1 cellular context compared by ENCODE assay signal in genomic region chr14:34540181-34541059, GRCh38.
TF ChIP-seq lines count a peak whose summit lies in the region.

No MANE protein-coding gene starts in this region.

TF ChIP-seq in HepG2, 621 proteins besides CTCF, POLR2A, EP300 and RAD21 (continued from another document and continues in another):
- peak; percentile 48 for TF ChIP-seq CSRNP1 (CRISPR knock-in tag; IDR thresholded peaks at IDR 0.05)
- TF ChIP-seq ZXDC (CRISPR knock-in tag; IDR thresholded peaks at IDR 0.05), result peak; percentile 90; the same call in 1 of the 2 replicates
- TF ChIP-seq ZNF232 (CRISPR knock-in tag; IDR thresholded peaks at IDR 0.05; ENCODE audit: borderline replicate concordance), result peak; percentile 88; the same call in 1 of the 2 replicates
- TF ChIP-seq ZNF883 (CRISPR knock-in tag; IDR thresholded peaks at IDR 0.05; ENCODE audit: not compliant biosample characterization), result peak; percentile 44
- TF ChIP-seq ZNF354B (CRISPR knock-in tag; IDR thresholded peaks at IDR 0.05), result peak; percentile 93
- TF ChIP-seq ZNF558 (CRISPR knock-in tag; IDR thresholded peaks at IDR 0.05; ENCODE audit: borderline replicate concordance), result peak; percentile 3; the same call in 1 of the 2 replicates
- peak; percentile 86; the same call in 1 of the 2 replicates for TF ChIP-seq ZNF737 (CRISPR knock-in tag; IDR thresholded peaks at IDR 0.05; ENCODE audit: borderline replicate concordance)
- TF ChIP-seq AHR (CRISPR knock-in tag; IDR thresholded peaks at IDR 0.05), result peak; percentile 24; the same call in 1 of the 2 replicates
- 0 out of 2 replicates have a peak, but pooled peaks have one; percentile 35 for TF ChIP-seq ZSCAN5A (CRISPR knock-in tag; IDR thresholded peaks at IDR 0.05; ENCODE audit: borderline replicate concordance)
- peak; percentile 66; the same call in 1 of the 2 replicates for TF ChIP-seq SPEN (CRISPR knock-in tag; IDR thresholded peaks at IDR 0.05; ENCODE audit: low read depth)
- peak; percentile 36; the same call in 1 of the 2 replicates for TF ChIP-seq PBX2 (CRISPR knock-in tag; IDR thresholded peaks at IDR 0.05)
- TF ChIP-seq CC2D1A (CRISPR knock-in tag; IDR thresholded peaks at IDR 0.05), result 0 out of 2 replicates have a peak, but pooled peaks have one; percentile 13
- peak; percentile 24; the same call in 1 of the 2 replicates for TF ChIP-seq ZNF331 (CRISPR knock-in tag; IDR thresholded peaks at IDR 0.05)
- 0 out of 2 replicates have a peak, but pooled peaks have one; percentile 24 for TF ChIP-seq ZNF225 (CRISPR knock-in tag; IDR thresholded peaks at IDR 0.05)
- TF ChIP-seq SP140L (CRISPR knock-in tag; IDR thresholded peaks at IDR 0.05; ENCODE audit: borderline replicate concordance), result peak; percentile 82
- TF ChIP-seq ZMYM2 (CRISPR knock-in tag; IDR thresholded peaks at IDR 0.05), result peak; percentile 50
- peak; percentile 82; the same call in 1 of the 2 replicates for TF ChIP-seq ZNF790 (CRISPR knock-in tag; IDR thresholded peaks at IDR 0.05; ENCODE audit: borderline replicate concordance)
- TF ChIP-seq ZNF839 (CRISPR knock-in tag; IDR thresholded peaks at IDR 0.05; ENCODE audit: borderline replicate concordance), result peak; percentile 81; the same call in 1 of the 2 replicates
- peak; percentile 76; the same call in 1 of the 2 replicates for TF ChIP-seq TIGD3 (CRISPR knock-in tag; IDR thresholded peaks at IDR 0.05; ENCODE audit: borderline replicate concordance)
- TF ChIP-seq NAIF1 (CRISPR knock-in tag; IDR thresholded peaks at IDR 0.05; ENCODE audit: borderline replicate concordance), result 0 out of 2 replicates have a peak, but pooled peaks have one; percentile 60
- peak; percentile 31; the same call in 1 of the 2 replicates for TF ChIP-seq HDAC1 (CRISPR knock-in tag; IDR thresholded peaks at IDR 0.05)
- TF ChIP-seq ZNF577 (CRISPR knock-in tag; IDR thresholded peaks at IDR 0.05; ENCODE audit: borderline replicate concordance, low read depth), result 0 out of 2 replicates have a peak, but pooled peaks have one; percentile 20
- peak; percentile 42; the same call in 1 of the 2 replicates for TF ChIP-seq ZSCAN25 (CRISPR knock-in tag; IDR thresholded peaks at IDR 0.05)
- TF ChIP-seq ZNF207 (IDR thresholded peaks at IDR 0.05; ENCODE audit: borderline replicate concordance), result 0 out of 2 replicates have a peak, but pooled peaks have one; percentile 51
- peak; percentile 85; the same call in 1 of the 2 replicates for TF ChIP-seq SSRP1 (CRISPR knock-in tag; IDR thresholded peaks at IDR 0.05)
- TF ChIP-seq ZBTB34 (CRISPR knock-in tag; IDR thresholded peaks at IDR 0.05), result peak; percentile 31; the same call in 1 of the 2 replicates
- peak; percentile 63; the same call in 1 of the 2 replicates for TF ChIP-seq SNAPC5 (CRISPR knock-in tag; IDR thresholded peaks at IDR 0.05; ENCODE audit: borderline replicate concordance)
- 0 out of 2 replicates have a peak, but pooled peaks have one; percentile 68 for TF ChIP-seq ZNF446 (CRISPR knock-in tag; IDR thresholded peaks at IDR 0.05)
- 0 out of 2 replicates have a peak, but pooled peaks have one; percentile 6 for TF ChIP-seq SNAPC2 (CRISPR knock-in tag; IDR thresholded peaks at IDR 0.05)
- peak; percentile 78; the same call in 1 of the 2 replicates for TF ChIP-seq MTERF4 (CRISPR knock-in tag; IDR thresholded peaks at IDR 0.05)
- TF ChIP-seq TRAFD1 (CRISPR knock-in tag; IDR thresholded peaks at IDR 0.05; ENCODE audit: borderline replicate concordance), result 0 out of 2 replicates have a peak, but pooled peaks have one; percentile 63
- 0 out of 2 replicates have a peak, but pooled peaks have one; percentile 51 for TF ChIP-seq SIN3B (IDR thresholded peaks at IDR 0.05; ENCODE audit: low read length)
- 0 out of 2 replicates have a peak, but pooled peaks have one; percentile 39 for TF ChIP-seq SKIL (CRISPR knock-in tag; IDR thresholded peaks at IDR 0.05; ENCODE audit: borderline replicate concordance)
- peak; percentile 45 for TF ChIP-seq SMYD3 (CRISPR knock-in tag; IDR thresholded peaks at IDR 0.05)
- peak in 1 of 2 experiments; percentile 59; a peak in 1 of 4 replicates for TF ChIP-seq KLF16 (CRISPR knock-in tag; IDR thresholded peaks at IDR 0.05)
- TF ChIP-seq ZNF563 (CRISPR knock-in tag; IDR thresholded peaks at IDR 0.05), result peak; percentile 45; the same call in 1 of the 2 replicates
- peak; percentile 22; the same call in 1 of the 2 replicates for TF ChIP-seq ZSCAN30 (CRISPR knock-in tag; IDR thresholded peaks at IDR 0.05)
- TF ChIP-seq ZNF326 (CRISPR knock-in tag; IDR thresholded peaks at IDR 0.05; ENCODE audit: borderline replicate concordance), result peak; percentile 16; the same call in 1 of the 2 replicates
- peak; percentile 67; the same call in 1 of the 2 replicates for TF ChIP-seq IRX3 (CRISPR knock-in tag; IDR thresholded peaks at IDR 0.05; ENCODE audit: borderline replicate concordance, low read depth)
- peak; percentile 63 for TF ChIP-seq ZNF781 (CRISPR knock-in tag; IDR thresholded peaks at IDR 0.05; ENCODE audit: borderline replicate concordance, not compliant biosample characterization)
- TF ChIP-seq ZNF317 (CRISPR knock-in tag; IDR thresholded peaks at IDR 0.05), result 0 out of 2 replicates have a peak, but pooled peaks have one; percentile 45
- TF ChIP-seq ZNF530 (CRISPR knock-in tag; IDR thresholded peaks at IDR 0.05; ENCODE audit: low read depth), result peak; percentile 5; the same call in 1 of the 2 replicates
- TF ChIP-seq SAP130 (CRISPR knock-in tag; IDR thresholded peaks at IDR 0.05; ENCODE audit: low read depth), result peak; percentile 59
- peak; percentile 67; the same call in 1 of the 2 replicates for TF ChIP-seq ZNF766 (CRISPR knock-in tag; IDR thresholded peaks at IDR 0.05; ENCODE audit: borderline replicate concordance)
- 0 out of 2 replicates have a peak, but pooled peaks have one; percentile 68 for TF ChIP-seq ZNF720 (CRISPR knock-in tag; IDR thresholded peaks at IDR 0.05)
